ENCODE assay signal across 21 cellular contexts in the genomic region with DNA sequence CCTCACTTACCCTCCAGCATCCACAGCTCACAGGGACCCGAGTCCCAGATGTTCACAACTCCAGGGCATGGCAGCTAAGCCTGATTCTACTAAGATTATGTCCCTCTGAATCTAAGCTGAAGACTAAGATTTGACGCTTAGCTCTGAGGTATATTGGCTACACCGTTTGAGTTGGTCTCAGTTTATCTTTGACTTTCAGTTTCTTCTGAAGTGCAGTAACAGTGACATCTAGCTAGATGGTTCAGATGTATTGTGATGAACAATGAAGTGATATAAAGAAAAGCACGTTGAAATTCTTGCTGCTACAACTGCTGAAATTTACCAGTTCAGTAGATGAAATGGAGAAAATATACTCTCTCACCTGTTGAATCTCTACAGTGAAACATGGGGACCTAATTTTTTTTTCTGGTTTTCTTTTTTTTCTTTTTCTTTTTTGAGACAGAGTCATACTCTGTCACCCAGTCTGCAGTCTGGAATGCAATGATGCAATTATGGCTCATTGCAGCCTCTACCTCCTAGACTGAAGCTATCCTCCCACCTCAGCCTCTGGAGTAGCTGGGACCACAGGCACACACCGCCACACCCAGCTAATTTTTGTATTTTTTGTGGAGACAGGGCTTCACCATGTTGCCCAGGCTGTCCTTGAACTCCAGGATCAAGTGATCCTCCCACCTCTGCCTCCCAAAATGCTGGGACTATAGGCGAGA. TPM values are rescaled to one million over a fixed set of nuclear protein-coding genes. Genes with fewer than 3 reads are reported as not detected.
DNase-seq lines count a peak whose midpoint lies in the region; ATAC-seq, FAIRE-seq and TF ChIP-seq lines count a peak whose summit lies in the region.
"Had no signal": no experiment of that assay in that cellular context is flagged by ENCODE, and none has a peak within 500 bp of the region (broad histone marks: within the 10 kb centered on the region; RNA-seq: fewer than 3 reads in every experiment).

No MANE protein-coding gene starts in this region.

- H3K36me3 ChIP-seq in HEK293 (ENCODE audit: control insufficient read depth in 2 of 2, insufficient read depth in 1 of 2, low read length in 2 of 2) (peaks cover 0 to 3% of the 10 kb centered on the region in 2 experiments; a peak in 1 of 3 replicates), OCI-LY1 (ENCODE audit: insufficient read depth, low read length) (peaks cover 7% of the 10 kb centered on the region; the same call in 1 of the 2 replicates), astrocyte (ENCODE audit: insufficient read depth, low read length) (no peaks in the 10 kb centered on the region), mesenchymal stem cell (ENCODE audit: control insufficient read depth in 1 of 2, insufficient read depth in 2 of 2, low read depth in 1 of 2, low read length in 2 of 2) (no peaks in the 10 kb centered on the region), gastroesophageal sphincter (peaks cover 0 to 4% of the 10 kb centered on the region in 2 donors)

- H2BK12ac ChIP-seq in mesenchymal stem cell (ENCODE audit: low read length in 2 of 2): no peak overlapping the region

- no peak for TF ChIP-seq CTCF in HEK293 (tag by site-specific recombination; IDR thresholded peaks at IDR 0.05)
- peak; percentile 20; the same call in 1 of the 2 replicates for TF ChIP-seq CTCF in OCI-LY1 (IDR thresholded peaks at IDR 0.05; ENCODE audit: low read length)
- no peak for TF ChIP-seq CTCF in astrocyte (IDR thresholded peaks at IDR 0.05; ENCODE audit: insufficient read depth, low read depth, low read length)
- no peak for TF ChIP-seq CTCF in gastroesophageal sphincter (IDR thresholded peaks at IDR 0.05)

- CTCF ChIA-PET in HEK293 (lab: Yijun Ruan, JAX): interaction anchor here (0.6 to 2.8 kb wide), 7 partner anchors 14 to 1165 kb away, joined by 3 to 13 read pairs (median 4); a partner anchor contains a TSS

- H2AFZ ChIP-seq in OCI-LY1 (ENCODE audit: low read length) (peak overlapping the region; percentile 79; the same call in 1 of the 2 replicates), astrocyte (ENCODE audit: low read depth, low read length) (no peak overlapping the region), mesenchymal stem cell (ENCODE audit: low read depth, low read length) (no peak overlapping the region)

- H3K79me2 ChIP-seq in OCI-LY1 (ENCODE audit: insufficient read depth, low read length): no peaks in the 10 kb centered on the region
- no peaks in the 10 kb centered on the region for H3K79me2 ChIP-seq in astrocyte (ENCODE audit: insufficient read depth, low read length)

- H3K23ac ChIP-seq in mesenchymal stem cell (ENCODE audit: low read length in 2 of 2): no peak overlapping the region

- peaks cover 3% of the 10 kb centered on the region for H3K27me3 Mint-ChIP-seq in astrocyte (ENCODE audit: low read depth, unreplicated experiment)
- H3K27me3 Mint-ChIP-seq: T-helper 17 cell had no signal

- no peaks in the 10 kb centered on the region for H3K9me2 ChIP-seq in OCI-LY1 (ENCODE audit: low read depth, low read length)

- peaks cover 4% of the 10 kb centered on the region for H3K36me3 Mint-ChIP-seq in astrocyte (ENCODE audit: low read depth, unreplicated experiment)

- no peak overlapping the region for H2BK120ac ChIP-seq in mesenchymal stem cell (ENCODE audit: low read depth, low read length)

- H3K4me3 ChIP-seq in HEK293 (ENCODE audit: low read depth, low read length) (no peak overlapping the region), OCI-LY1 (ENCODE audit: low read depth, low read length, poor library complexity, severe bottlenecking) (no peak overlapping the region), astrocyte (ENCODE audit: insufficient read depth, low read depth, low read length) (no peak overlapping the region), mesenchymal stem cell (ENCODE audit: insufficient read depth in 1 of 2, low read depth in 1 of 2, low read length in 2 of 2) (no peak overlapping the region), gastroesophageal sphincter (no peak overlapping the region)

- WGBS in mesenchymal stem cell: 97% methylated on average over 4 of the region's 6 CpGs
- 78 to 92% methylated on average over 5 of the region's 6 CpGs for WGBS in gastroesophageal sphincter (ENCODE audit: low coverage in 1 of 2), 2 donors

- no peak for TF ChIP-seq POLR2A in gastroesophageal sphincter (IDR thresholded peaks at IDR 0.05)

- H3K27me3 ChIP-seq in OCI-LY1 (ENCODE audit: insufficient read depth, low read length) (no peaks in the 10 kb centered on the region), astrocyte (ENCODE audit: insufficient read depth, low read length) (no peaks in the 10 kb centered on the region), mesenchymal stem cell (ENCODE audit: control insufficient read depth in 1 of 2, insufficient read depth in 1 of 2, low read length in 2 of 2) (no peaks in the 10 kb centered on the region), gastroesophageal sphincter (no peaks in the 10 kb centered on the region)

- peaks cover 4% of the 10 kb centered on the region for H3K4me1 ChIP-seq in HEK293 (ENCODE audit: control insufficient read depth, insufficient read depth, low read length)
- H3K4me1 ChIP-seq in OCI-LY1 (ENCODE audit: insufficient read depth, low read length, severe bottlenecking): peaks cover 44% of the 10 kb centered on the region
- H3K4me1 ChIP-seq in astrocyte (ENCODE audit: insufficient read depth, low read length): peaks cover 13% of the 10 kb centered on the region
- peaks cover 7% of the 10 kb centered on the region for H3K4me1 ChIP-seq in mesenchymal stem cell (ENCODE audit: control insufficient read depth, insufficient read depth, low read depth, low read length)
- H3K4me1 ChIP-seq in gastroesophageal sphincter: peaks cover 0 to 25% (median 9%) of the 10 kb centered on the region in 3 donors

- peaks cover 22% of the 10 kb centered on the region for H3K4me1 Mint-ChIP-seq in astrocyte (ENCODE audit: low read depth, unreplicated experiment)

- DNase-seq in astrocyte (ENCODE audit: low read depth): no peak
- no peak for DNase-seq in mesenchymal stem cell
- no peak for DNase-seq in NCI-H146 treated with DMSO at 0.1 percent for 48 hours (lab: John Stamatoyannopoulos, UW; ENCODE audit: unreplicated experiment)
- DNase-seq: ACHN, DMS79 treated with DMSO at 0.1 percent for 48 hours, HFFc6, Karpas-422, MM.1S, NCI-H1092 treated with DMSO at 0.1 percent for 48 hours, NCI-H146, NCI-H2081 treated with DMSO at 0.1 percent for 48 hours, NCI-H446 treated with DMSO at 0.1 percent for 48 hours, NCI-H69, PC-3, T-helper 17 cell had no signal

- H3K27ac ChIP-seq in HEK293 (ENCODE audit: extremely low read depth, low read depth, low read length) (no peak overlapping the region), OCI-LY1 (ENCODE audit: low read depth, low read length, poor library complexity, severe bottlenecking) (peak overlapping the region; percentile 78), astrocyte (ENCODE audit: low read depth, low read length) (no peak overlapping the region), mesenchymal stem cell (ENCODE audit: low read length, poor library complexity, severe bottlenecking) (no peak overlapping the region), gastroesophageal sphincter (no peak overlapping the region)

- POLR2A ChIA-PET in HEK293 (lab: Yijun Ruan, JAX): interaction anchor here (0.8 to 5.6 kb wide), 6 partner anchors 8 to 16 kb away, joined by 3 to 40 read pairs (median 4); a partner anchor contains a TSS

- no peak overlapping the region for H3K18ac ChIP-seq in mesenchymal stem cell (ENCODE audit: low read depth in 1 of 2, low read length in 2 of 2)

- no peaks in the 10 kb centered on the region for H4K20me1 ChIP-seq in OCI-LY1 (ENCODE audit: insufficient read depth, low read length)
- H4K20me1 ChIP-seq in astrocyte (ENCODE audit: insufficient read depth, low read length): no peaks in the 10 kb centered on the region

- peak overlapping the region; percentile 60 for H3K4me2 ChIP-seq in OCI-LY1 (ENCODE audit: low read length)
- H3K4me2 ChIP-seq in astrocyte (ENCODE audit: low read length): no peak overlapping the region
- no peak overlapping the region for H3K4me2 ChIP-seq in mesenchymal stem cell (ENCODE audit: low read length, poor library complexity, severe bottlenecking)

- no peaks in the 10 kb centered on the region for H3K9me3 Mint-ChIP-seq in astrocyte (ENCODE audit: unreplicated experiment)
- H3K9me3 Mint-ChIP-seq: HFFc6 had no signal

- H4K91ac ChIP-seq in mesenchymal stem cell (ENCODE audit: low read length): no peak overlapping the region

- H2BK5ac ChIP-seq in mesenchymal stem cell (ENCODE audit: low read depth, low read length, poor library complexity, severe bottlenecking): no peak overlapping the region

- H3K79me1 ChIP-seq in mesenchymal stem cell (replicated peaks; ENCODE audit: low read length, poor library complexity, severe bottlenecking): no peaks in the 10 kb centered on the region

- H2AK5ac ChIP-seq in mesenchymal stem cell (ENCODE audit: low read length, severe bottlenecking): peak overlapping the region; percentile 1

- H3K14ac ChIP-seq in mesenchymal stem cell (ENCODE audit: low read length in 2 of 2): no peak overlapping the region

- no peak overlapping the region for H2BK15ac ChIP-seq in mesenchymal stem cell (ENCODE audit: low read depth, poor library complexity, severe bottlenecking)

- ATAC-seq in gastroesophageal sphincter (no peak), GM21381 (IDR thresholded peaks at IDR 0.05; ENCODE audit: unreplicated experiment) (no peak), GM21723 (IDR thresholded peaks at IDR 0.05; ENCODE audit: unreplicated experiment) (no peak)
- ATAC-seq: PC-3, T-helper 17 cell had no signal

- H3K4ac ChIP-seq in mesenchymal stem cell (ENCODE audit: low read depth in 1 of 2, low read length in 2 of 2): no peak overlapping the region

- H3K4me3 Mint-ChIP-seq in astrocyte (ENCODE audit: unreplicated experiment): no peak overlapping the region
- H3K4me3 Mint-ChIP-seq: HFFc6, T-helper 17 cell had no signal

- peak overlapping the region; percentile 76 for H3K27ac Mint-ChIP-seq in astrocyte (ENCODE audit: unreplicated experiment)
- H3K27ac Mint-ChIP-seq: HFFc6, T-helper 17 cell had no signal

- no peaks in the 10 kb centered on the region for H3K9me3 ChIP-seq in HEK293 (ENCODE audit: control insufficient read depth, insufficient read depth, low read depth, low read length)
- H3K9me3 ChIP-seq in OCI-LY1 (ENCODE audit: low read length): no peaks in the 10 kb centered on the region
- H3K9me3 ChIP-seq in astrocyte (ENCODE audit: insufficient read depth, low read depth, low read length): no peaks in the 10 kb centered on the region
- no peaks in the 10 kb centered on the region for H3K9me3 ChIP-seq in mesenchymal stem cell (ENCODE audit: control insufficient read depth, low read length)
- no peaks in the 10 kb centered on the region for H3K9me3 ChIP-seq in gastroesophageal sphincter

- H3K9ac ChIP-seq in OCI-LY1 (ENCODE audit: low read length): peak overlapping the region; percentile 43; the same call in 1 of the 2 replicates
- no peak overlapping the region for H3K9ac ChIP-seq in astrocyte (ENCODE audit: low read length)
- no peak overlapping the region for H3K9ac ChIP-seq in mesenchymal stem cell (ENCODE audit: low read length)

- FAIRE-seq in astrocyte (lab: Jason Lieb, UNC): no peak
- FAIRE-seq: H1 had no signal

- H3F3A ChIP-seq in OCI-LY1 (ENCODE audit: insufficient read depth, low read length): no peaks in the 10 kb centered on the region

- TF ChIP-seq EP300 in gastroesophageal sphincter (IDR thresholded peaks at IDR 0.05): no peak

- H4K8ac ChIP-seq in mesenchymal stem cell (ENCODE audit: low read length): no peak overlapping the region

RNA-seq across cellular contexts. Expression of a gene that starts 15.7 kb away (rescaled TPM):
- total RNA-seq in astrocyte: 19.2 and 26.8 TPM in 2 replicates
- 14.9 TPM for polyA plus RNA-seq in mesenchymal stem cell (2013, experiment 1 of 2)
- 17.0 TPM for polyA plus RNA-seq in mesenchymal stem cell (2013, experiment 2 of 2)
- 10 to 100 TPM; 18.4 to 37.1 (median 18.8) TPM for total RNA-seq in gastroesophageal sphincter
